In the genomic region with DNA sequence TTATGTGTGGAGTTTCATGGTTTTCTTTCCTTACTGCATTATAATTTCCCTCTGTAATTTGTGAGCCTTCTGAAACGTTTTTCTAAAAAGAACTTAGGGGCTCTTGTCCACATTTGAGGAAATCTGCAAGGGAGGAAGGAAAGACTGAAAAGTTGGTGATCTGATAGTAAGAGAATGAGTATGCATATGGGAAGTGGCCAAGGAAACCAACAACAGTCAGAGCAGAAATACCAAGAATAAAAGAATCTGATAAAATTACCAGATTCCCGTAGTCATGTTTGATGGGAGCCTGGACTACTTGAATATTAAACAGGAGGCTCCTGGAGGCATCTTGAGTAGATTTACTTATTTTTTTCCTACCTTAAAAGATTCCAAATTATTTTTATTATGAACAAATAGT, we compare ENCODE assay signal across 38 cellular contexts. TPM values are rescaled to one million over a fixed set of nuclear protein-coding genes. Genes with fewer than 3 reads are reported as not detected.
"Had no signal": no experiment of that assay in that cellular context is flagged by ENCODE, and none has a peak within 500 bp of the region (broad histone marks: within the 10 kb centered on the region; RNA-seq: fewer than 3 reads in every experiment).

No MANE protein-coding gene starts in this region.

- H3K27ac Mint-ChIP-seq: activated B cell treated with CpG ODN at 0.5 μM for 24 hours; activated CD8-positive, alpha-beta T cell treated with anti-CD3 and anti-CD28 coated beads for 36 hours; activated naive CD8-positive, alpha-beta T cell; activated T-helper 17 cell treated with anti-CD3 and anti-CD28 coated beads, Interleukin-2, amount 50 U/mL, for 72 hours; brain; T-helper 17 cell; T-helper 2 cell treated with Interferon-gamma antibody and Interleukin-4, amounts not matched to agents 5 μg/mL and 100 μg/mL, for 36 hours had no signal

- H3K9me3 Mint-ChIP-seq: activated CD8-positive, alpha-beta T cell treated with anti-CD3 and anti-CD28 coated beads for 36 hours; activated T-cell treated with anti-CD3 and anti-CD28 coated beads, Interleukin-2, amount 50 U/mL, for 4 hours; activated T-helper 17 cell treated with anti-CD3 and anti-CD28 coated beads, Interleukin-2, amount 50 U/mL, for 72 hours; T-helper 2 cell treated with Interferon-gamma antibody and Interleukin-4, amounts not matched to agents 5 μg/mL and 100 μg/mL, for 36 hours had no signal

- H3K4me3 Mint-ChIP-seq: activated B cell treated with CpG ODN at 0.5 μM for 24 hours; activated CD8-positive, alpha-beta T cell treated with anti-CD3 and anti-CD28 coated beads for 36 hours; activated naive CD8-positive, alpha-beta T cell; activated T-cell treated with anti-CD3 and anti-CD28 coated beads, Interleukin-2, amount 50 U/mL, for 4 hours; activated T-helper 17 cell treated with anti-CD3 and anti-CD28 coated beads, Interleukin-2, amount 50 U/mL, for 72 hours; brain; T-helper 17 cell; T-helper 2 cell treated with Interferon-gamma antibody and Interleukin-4, amounts not matched to agents 5 μg/mL and 100 μg/mL, for 36 hours had no signal

- H3K4me1 Mint-ChIP-seq: activated T-helper 17 cell treated with anti-CD3 and anti-CD28 coated beads, Interleukin-2, amount 50 U/mL, for 72 hours; brain; T-helper 17 cell had no signal

- H3K36me3 ChIP-seq: breast epithelium, cardiac muscle cell, colonic mucosa, esophagus muscularis mucosa, gastroesophageal sphincter, heart right ventricle, WERI-Rb-1 had no signal

- FAIRE-seq: endometrium had no signal

- H3K36me3 Mint-ChIP-seq: activated naive CD8-positive, alpha-beta T cell; brain had no signal

- H3K9me3 ChIP-seq: breast epithelium, colonic mucosa, esophagus muscularis mucosa, gastroesophageal sphincter, heart right ventricle had no signal

- H3K27me3 ChIP-seq: breast epithelium, cardiac muscle cell, colonic mucosa, esophagus muscularis mucosa, gastroesophageal sphincter, heart right ventricle had no signal

- H3K27me3 Mint-ChIP-seq: activated B cell treated with CpG ODN at 0.5 μM for 24 hours had no signal

- H3K4me3 ChIP-seq: breast epithelium, cardiac muscle cell, colonic mucosa, esophagus muscularis mucosa, gastroesophageal sphincter, heart right ventricle had no signal

- ATAC-seq: activated CD4-positive, CD25-positive, alpha-beta regulatory T cell treated with anti-CD3 and anti-CD28 coated beads, Interleukin-2, amount 50 U/mL, for 24 hours; activated CD8-positive, alpha-beta T cell treated with anti-CD3 and anti-CD28 coated beads for 36 hours; activated T-cell treated with anti-CD3 and anti-CD28 coated beads, Interleukin-2, amount 50 U/mL, for 4 hours; activated T-helper 17 cell treated with anti-CD3 and anti-CD28 coated beads, Interleukin-2, amount 50 U/mL, for 72 hours; gastroesophageal sphincter; heart right ventricle; T-helper 17 cell had no signal

- DNase-seq: activated B cell treated with CpG ODN at 0.5 μM for 24 hours; activated CD4-positive, alpha-beta T cell treated with anti-CD3 and anti-CD28 coated beads for 48 hours; activated CD4-positive, alpha-beta T cell treated with anti-CD3 and anti-CD28 coated beads, Interleukin-2, amount 50 U/mL, for 1 hour; activated CD4-positive, alpha-beta T cell treated with anti-CD3 and anti-CD28 coated beads, Interleukin-2, amount 50 U/mL, for 48 hours; activated CD8-positive, alpha-beta memory T cell treated with anti-CD3 and anti-CD28 coated beads for 24 hours; activated CD8-positive, alpha-beta T cell treated with anti-CD3 and anti-CD28 coated beads for 36 hours; activated effector memory CD4-positive, alpha-beta T cell treated with Interleukin-2 at 50 U/mL for 16 hours; activated gamma-delta T cell treated with Interleukin-2 at 50 U/mL for 16 hours; activated naive CD4-positive, alpha-beta T cell treated with anti-CD3 and anti-CD28 coated beads, Interleukin-2, amount 50 U/mL, for 16 hours; activated naive CD4-positive, alpha-beta T cell treated with Interleukin-2 at 50 U/mL for 16 hours; activated T-cell treated with anti-CD3 and anti-CD28 coated beads, Interleukin-2, amount 50 U/mL, for 4 hours; amniotic stem cell; anterior cingulate cortex; central memory CD4-positive, alpha-beta T cell; cerebellar nuclear complex; colonic mucosa; effector CD8-positive, alpha-beta T cell; erythroblast; foreskin melanocyte; heart right ventricle; T-helper 1 cell; T-helper 17 cell; T1000; WERI-Rb-1 had no signal

- H3K27ac ChIP-seq: breast epithelium, cardiac muscle cell, colonic mucosa, esophagus muscularis mucosa, gastroesophageal sphincter, heart right ventricle, WERI-Rb-1 had no signal

- H3K4me1 ChIP-seq: breast epithelium, colonic mucosa, esophagus muscularis mucosa, gastroesophageal sphincter had no signal

RNA-seq across cellular contexts. Expression of a gene that starts 50.1 kb away (rescaled TPM):
- total RNA-seq: activated B cell treated with CpG ODN at 0.5 μM for 24 hours; activated CD8-positive, alpha-beta T cell treated with anti-CD3 and anti-CD28 coated beads for 36 hours; activated T-cell treated with anti-CD3 and anti-CD28 coated beads, Interleukin-2, amount 50 U/mL, for 4 hours; activated T-helper 17 cell treated with anti-CD3 and anti-CD28 coated beads, Interleukin-2, amount 50 U/mL, for 72 hours; breast epithelium; cardiac muscle cell; colonic mucosa; dermis microvascular lymphatic vessel endothelial cell; esophagus muscularis mucosa; fibroblast of villous mesenchyme; gastroesophageal sphincter; glomerular endothelial cell; heart right ventricle; T-helper 17 cell had no signal
- polyA plus RNA-seq: adipose tissue, cardiac muscle cell, heart right ventricle had no signal
